Comparison of ENCODE assay signal across 15 cellular contexts in genomic region chr19:6015841-6016545, GRCh38. TPM values are rescaled to one million over a fixed set of nuclear protein-coding genes. Genes with fewer than 3 reads are reported as not detected.
DNase-seq lines count a peak whose midpoint lies in the region; ATAC-seq and TF ChIP-seq lines count a peak whose summit lies in the region.
"Had no signal": no experiment of that assay in that cellular context is flagged by ENCODE, and none has a peak within 500 bp of the region (broad histone marks: within the 10 kb centered on the region; RNA-seq: fewer than 3 reads in every experiment).

No MANE protein-coding gene starts in this region.

- ATAC-seq in left cardiac atrium: no peak
- ATAC-seq in heart left ventricle: no peak
- no peak for ATAC-seq in aorta (ENCODE audit: low FRiP score)
- no peak for ATAC-seq in GM19035 (IDR thresholded peaks at IDR 0.05; ENCODE audit: unreplicated experiment)
- ATAC-seq: GM23338 had no signal

- H3K4me3 Mint-ChIP-seq in chondrocyte (ENCODE audit: unreplicated experiment): no peak overlapping the region
- H3K4me3 Mint-ChIP-seq: CD8-positive, alpha-beta memory T cell; GM23338; H9 had no signal

- H2BK12ac ChIP-seq in trophoblast cell (ENCODE audit: low read length): no peak overlapping the region

- H2BK120ac ChIP-seq in trophoblast cell (ENCODE audit: insufficient read depth, low read length, poor library complexity): no peak overlapping the region

- no peak overlapping the region for H3K4ac ChIP-seq in trophoblast cell (ENCODE audit: low read depth, low read length)

- no peak overlapping the region for H3K9ac ChIP-seq in trophoblast cell (ENCODE audit: low read length)

- no peak overlapping the region for H3K14ac ChIP-seq in trophoblast cell (ENCODE audit: low read length)

- no peak overlapping the region for H2BK5ac ChIP-seq in trophoblast cell (ENCODE audit: low read depth, low read length, poor library complexity)

- DNase-seq in left cardiac atrium (peak; percentile 1), heart left ventricle (no peak), chondrocyte (ENCODE audit: low spot score) (peak; percentile 54), trophoblast cell (peak; percentile 54 to 79), aorta (peak; percentile 20 to 63), cerebellum (ENCODE audit: low spot score) (no peak), UCSD-AML1 (lab: John Stamatoyannopoulos, UW; ENCODE audit: unreplicated experiment) (no peak)
- DNase-seq: BE2C; Caco-2; CD8-positive, alpha-beta memory T cell; DMS53; H9; IMR-90 had no signal

- H2AK5ac ChIP-seq in trophoblast cell (ENCODE audit: low read length): no peak overlapping the region

- H3K4me1 ChIP-seq in heart left ventricle (no peaks in the 10 kb centered on the region), trophoblast cell (ENCODE audit: control insufficient read depth in 1 of 2, insufficient read depth in 2 of 2, low read length in 2 of 2) (peaks cover 12% of the 10 kb centered on the region in 2 experiments), aorta (ENCODE audit: control insufficient read depth in 1 of 2, insufficient read depth in 2 of 2, low read length in 2 of 2) (no peaks in the 10 kb centered on the region)
- H3K4me1 ChIP-seq: BE2C had no signal

- peaks cover 2% of the 10 kb centered on the region for H3K79me1 ChIP-seq in trophoblast cell (ENCODE audit: low read length)

- peaks cover 6% of the 10 kb centered on the region for H3K36me3 Mint-ChIP-seq in chondrocyte (ENCODE audit: low read depth)
- H3K36me3 Mint-ChIP-seq: CD8-positive, alpha-beta memory T cell had no signal

- no peak overlapping the region for H4K12ac ChIP-seq in trophoblast cell (ENCODE audit: low read depth, low read length)

- H3K9me3 Mint-ChIP-seq in chondrocyte (ENCODE audit: low read depth): no peaks in the 10 kb centered on the region
- H3K9me3 Mint-ChIP-seq: CD8-positive, alpha-beta memory T cell; GM23338; H9 had no signal

- no peaks in the 10 kb centered on the region for H3K27me3 ChIP-seq in heart left ventricle
- no peaks in the 10 kb centered on the region for H3K27me3 ChIP-seq in trophoblast cell (ENCODE audit: insufficient read depth, low read length)
- H3K27me3 ChIP-seq in aorta (ENCODE audit: control insufficient read depth in 1 of 2, insufficient read depth in 2 of 2, low read length in 1 of 2): no peaks in the 10 kb centered on the region
- H3K27me3 ChIP-seq: BE2C had no signal

- TF ChIP-seq POLR2A in heart left ventricle (IDR thresholded peaks at IDR 0.05): no peak

- WGBS in heart left ventricle, 4 donors: 95 to 97% (median 96%) methylated on average over 26 of the region's 26 CpGs
- no CpG with 5 or more reads among the region's 26 CpGs for WGBS in trophoblast cell (ENCODE audit: extremely low coverage, insufficient coverage, insufficient read length)
- WGBS in aorta, 2 donors: 95 to 96% methylated on average over 26 of the region's 26 CpGs

- no peak overlapping the region for H3K27ac Mint-ChIP-seq in chondrocyte (ENCODE audit: unreplicated experiment)
- H3K27ac Mint-ChIP-seq: CD8-positive, alpha-beta memory T cell; GM23338; H9 had no signal

- H3K18ac ChIP-seq in trophoblast cell (ENCODE audit: low read length): no peak overlapping the region

- peaks cover 4% of the 10 kb centered on the region for H3K4me1 Mint-ChIP-seq in chondrocyte (ENCODE audit: low read depth)
- H3K4me1 Mint-ChIP-seq: CD8-positive, alpha-beta memory T cell had no signal

- H3K36me3 ChIP-seq in heart left ventricle (peaks cover 0 to 18% (median 0%) of the 10 kb centered on the region in 9 donors), trophoblast cell (ENCODE audit: control insufficient read depth in 1 of 2, insufficient read depth in 2 of 2, low read length in 2 of 2) (no peaks in the 10 kb centered on the region), aorta (ENCODE audit: control insufficient read depth in 1 of 2, insufficient read depth in 2 of 2, low read length in 1 of 2) (no peaks in the 10 kb centered on the region)
- H3K36me3 ChIP-seq: BE2C had no signal

- intact Hi-C loops in left cardiac atrium (cut with DNase I) (no loop called here), heart left ventricle (cut with DNase I) (no loop called here), aorta (cut with DNase I) (no loop called here)

- TF ChIP-seq CTCF in heart left ventricle (IDR thresholded peaks at IDR 0.05): no peak
- no peak for TF ChIP-seq CTCF in chondrocyte (IDR thresholded peaks at IDR 0.05)

- H3K23ac ChIP-seq in trophoblast cell (ENCODE audit: low read length): no peak overlapping the region

- no peak overlapping the region for H4K91ac ChIP-seq in trophoblast cell (ENCODE audit: low read depth, low read length)

- H3K27ac ChIP-seq in heart left ventricle (no peak overlapping the region), trophoblast cell (ENCODE audit: low read depth, low read length) (no peak overlapping the region), aorta (ENCODE audit: low read depth in 1 of 2, low read length in 2 of 2) (no peak overlapping the region)

- H3K9me3 ChIP-seq in heart left ventricle (no peaks in the 10 kb centered on the region), trophoblast cell (ENCODE audit: insufficient read depth, low read depth, low read length) (no peaks in the 10 kb centered on the region), aorta (ENCODE audit: control insufficient read depth, low read length) (no peaks in the 10 kb centered on the region)
- H3K9me3 ChIP-seq: BE2C, Caco-2 had no signal

- no peak overlapping the region for H4K8ac ChIP-seq in trophoblast cell (ENCODE audit: low read depth, low read length)

- H3K4me2 ChIP-seq in trophoblast cell (ENCODE audit: low read length): no peak overlapping the region
- H3K4me2 ChIP-seq: GM23338 had no signal

- H3K27me3 Mint-ChIP-seq in chondrocyte (ENCODE audit: low read depth): no peaks in the 10 kb centered on the region

- H3K4me3 ChIP-seq in heart left ventricle: no peak overlapping the region
- no peak overlapping the region for H3K4me3 ChIP-seq in trophoblast cell (ENCODE audit: low read depth, low read length)
- H3K4me3 ChIP-seq in aorta (ENCODE audit: low read length in 2 of 2): no peak overlapping the region
- H3K4me3 ChIP-seq: GM23338 had no signal

- H3K79me2 ChIP-seq in trophoblast cell (ENCODE audit: control insufficient read depth, insufficient read depth, low read length, poor library complexity): no peaks in the 10 kb centered on the region

- no peak overlapping the region for H2AFZ ChIP-seq in trophoblast cell (ENCODE audit: insufficient read depth, low read length, poor library complexity)
- H2AFZ ChIP-seq: GM23338 had no signal

RNA-seq across cellular contexts. Expression of gene RANBP3, which starts 38.1 kb away (rescaled TPM):
- 10 to 100 TPM; 44.7 to 52.7 TPM for total RNA-seq in left cardiac atrium
- 10 to 100 TPM; 48.9 to 80.7 (median 58.0) TPM for total RNA-seq in heart left ventricle
- polyA plus RNA-seq in heart left ventricle: 10 to 100 TPM; 29.4 to 59.7 TPM
- total RNA-seq in chondrocyte: 53.5 to 65.5 TPM (median 57.7 TPM) in 3 replicates
- 85.2 and 95.7 TPM in 2 replicates for polyA plus RNA-seq in trophoblast cell (2013)
- total RNA-seq in aorta: 10 to 100 TPM; 57.9 to 63.2 TPM
- 10 to 100 TPM; 19.5 to 43.3 TPM for polyA plus RNA-seq in aorta
- 38.9 TPM for total RNA-seq in cerebellum

Comparison
In these comparisons a context has a peak if more than half of its experiments do, and no peak if none do; other contexts are left out.
1. DNase-seq: peak in left cardiac atrium (single experiment), chondrocyte (single experiment), trophoblast cell (2 of 2) and aorta (2 of 2); none in heart left ventricle (0 of 5), cerebellum (single experiment) and UCSD-AML1 (single experiment).